Comparison of ENCODE assay signal across 22 cellular contexts in the genomic region with DNA sequence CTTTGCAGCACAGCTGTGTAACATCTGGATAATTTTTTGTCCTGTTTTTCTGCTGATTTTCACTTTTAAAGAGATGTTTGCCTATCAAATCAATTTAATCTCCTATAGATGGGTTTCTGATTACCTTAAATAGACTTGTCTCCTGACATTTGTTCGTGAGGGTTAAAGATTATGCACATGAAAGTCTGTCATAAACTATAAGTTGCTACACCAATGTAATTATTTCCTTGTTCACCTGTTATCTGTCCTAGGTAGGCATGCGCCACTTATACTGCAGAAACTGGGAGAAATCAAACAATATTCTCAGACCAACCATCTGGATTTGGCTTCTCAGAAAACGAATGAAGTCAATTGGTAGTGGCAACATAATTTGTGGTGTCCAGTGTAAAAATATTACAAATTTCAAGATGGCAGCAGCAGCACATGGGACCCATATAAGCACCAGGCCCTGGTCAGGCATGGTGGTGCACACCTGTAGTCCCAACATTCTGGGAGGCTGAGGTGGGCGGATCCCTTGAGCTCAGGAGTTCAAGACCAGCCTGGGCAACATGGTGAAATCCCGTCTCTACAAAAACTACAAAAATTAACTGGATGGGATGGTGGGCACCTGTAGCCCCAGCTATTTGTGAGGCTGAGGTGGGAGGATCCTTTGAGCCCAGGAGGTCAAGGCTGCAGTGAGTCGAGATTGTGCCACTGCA. TPM values are rescaled to one million over a fixed set of nuclear protein-coding genes. Genes with fewer than 3 reads are reported as not detected.
A peak's percentile ranks its signal among the peaks of the same experiment; 100 is the strongest.
DNase-seq lines count a peak whose midpoint lies in the region; ATAC-seq, FAIRE-seq and TF ChIP-seq lines count a peak whose summit lies in the region.
"Had no signal": no experiment of that assay in that cellular context is flagged by ENCODE, and none has a peak within 500 bp of the region (broad histone marks: within the 10 kb centered on the region; RNA-seq: fewer than 3 reads in every experiment).

No MANE protein-coding gene starts in this region.

- H3K4me2 ChIP-seq in HepG2 (ENCODE audit: low read depth, low read length) = peak overlapping the region; percentile 55
- H3K4me2 ChIP-seq: smooth muscle cell had no signal

- H3K36me3 ChIP-seq in HUES48 (ENCODE audit: control insufficient read depth, insufficient read depth, low read length) (no peaks in the 10 kb centered on the region), RWPE2 (ENCODE audit: low read depth) (no peaks in the 10 kb centered on the region), HepG2 (replicated peaks in 1 of 2; ENCODE audit: control insufficient read depth in 1 of 2, insufficient read depth in 2 of 2, low read length in 2 of 2) (no peaks in the 10 kb centered on the region), small intestine (ENCODE audit: control insufficient read depth in 2 of 2, insufficient read depth in 2 of 2, low read length in 2 of 2) (no peaks in the 10 kb centered on the region)
- H3K36me3 ChIP-seq: upper lobe of right lung had no signal

- 0 out of 2 replicates have a peak, but pooled peaks cover 12% of the 10 kb centered on the region for H3K4me1 ChIP-seq in HUES48 (ENCODE audit: control insufficient read depth, insufficient read depth, low read length)
- H3K4me1 ChIP-seq in RWPE2 (ENCODE audit: insufficient read depth, poor library complexity, severe bottlenecking) = peaks cover 45% of the 10 kb centered on the region
- peaks cover 52% of the 10 kb centered on the region for H3K4me1 ChIP-seq in HepG2 (ENCODE audit: insufficient read depth, low read length)
- H3K4me1 ChIP-seq in small intestine (ENCODE audit: control insufficient read depth in 2 of 2, insufficient read depth in 1 of 2, low read depth in 1 of 2, low read length in 1 of 2) = peaks cover 0 to 9% of the 10 kb centered on the region in 2 donors

- no peak for TF ChIP-seq RAD21 in HepG2 (CRISPR knock-in tag; IDR thresholded peaks at IDR 0.05)

- H3K9me3 ChIP-seq in HUES48 (ENCODE audit: control insufficient read depth, insufficient read depth, low read length) (no peaks in the 10 kb centered on the region), RWPE2 (ENCODE audit: severe bottlenecking) (no peaks in the 10 kb centered on the region), HepG2 (ENCODE audit: low read length) (no peaks in the 10 kb centered on the region), small intestine (ENCODE audit: control insufficient read depth, low read depth) (no peaks in the 10 kb centered on the region)
- H3K9me3 ChIP-seq: upper lobe of right lung had no signal

- TF ChIP-seq EP300 in HepG2 (IDR thresholded peaks at IDR 0.05; ENCODE audit: low read depth in 2 of 2, low read length in 2 of 2) = no peak
- no peak for TF ChIP-seq EP300 in HepG2 (CRISPR knock-in tag; IDR thresholded peaks at IDR 0.05; ENCODE audit: borderline replicate concordance)

- BruUV-seq in HepG2 (replicated peaks; lab: Mats Ljungman, UMichigan) = no TSS peak

- CTCF ChIA-PET in HepG2 (lab: Yijun Ruan, JAX; ENCODE audit: low intra/inter-chr PET ratio, low total read pairs) = no interaction called here

- no peak overlapping the region for H2AFZ ChIP-seq in HepG2 (ENCODE audit: low read length)

- H3K4me3 ChIP-seq in HUES48 (ENCODE audit: low read depth, low read length) (no peak overlapping the region), RWPE2 (ENCODE audit: severe bottlenecking) (no peak overlapping the region), HepG2 (replicated peaks in 1 of 3; ENCODE audit: insufficient read depth in 1 of 3, low read depth in 2 of 3, low read length in 3 of 3) (no peak overlapping the region; a peak in 1 of 6 replicates), small intestine (ENCODE audit: low read depth in 1 of 2, low read length in 2 of 2) (no peak overlapping the region)
- H3K4me3 ChIP-seq: smooth muscle cell, upper lobe of right lung had no signal

- H3K9ac ChIP-seq in HUES48 (ENCODE audit: low read depth, low read length) = no peak overlapping the region
- no peak overlapping the region for H3K9ac ChIP-seq in HepG2 (ENCODE audit: insufficient read depth, low read depth, low read length)

- ATAC-seq in RWPE2 (ENCODE audit: low read depth) (no peak), HepG2 (no peak), GM18861 (IDR thresholded peaks at IDR 0.05; ENCODE audit: unreplicated experiment) (no peak)
- ATAC-seq: activated CD8-positive, alpha-beta memory T cell treated with anti-CD3 and anti-CD28 coated beads, Interleukin-2, amount 10 ng/mL, durations not matched to agents 7 days and 5 days; activated T-cell treated with anti-CD3 and anti-CD28 coated beads, Interleukin-2, amount 50 U/mL, for 72 hours; WTC11 had no signal

- no peaks in the 10 kb centered on the region for H3K27me3 ChIP-seq in HUES48 (ENCODE audit: control insufficient read depth, insufficient read depth, low read length)
- no peaks in the 10 kb centered on the region for H3K27me3 ChIP-seq in RWPE2 (ENCODE audit: insufficient read depth, poor library complexity, severe bottlenecking)
- no peaks in the 10 kb centered on the region for H3K27me3 ChIP-seq in HepG2 (ENCODE audit: control insufficient read depth in 1 of 2, insufficient read depth in 2 of 2, low read length in 2 of 2)
- H3K27me3 ChIP-seq in small intestine (ENCODE audit: control insufficient read depth in 2 of 2, insufficient read depth in 2 of 2, low read length in 2 of 2) = no peaks in the 10 kb centered on the region
- H3K27me3 ChIP-seq: upper lobe of right lung had no signal

- no peak for FAIRE-seq in HepG2 (lab: Jason Lieb, UNC)
- no peak for FAIRE-seq in small intestine (lab: Jason Lieb, UNC)
- FAIRE-seq: D721Med, GM18507 had no signal

- no peak for TF ChIP-seq POLR2A in HepG2 (IDR thresholded peaks at IDR 0.05; ENCODE audit: insufficient read depth in 1 of 2, low read depth in 2 of 2, low read length in 2 of 2)

- in situ Hi-C loops in HepG2 (cut with HindIII; ENCODE audit: extremely low pct_ligation_motif_present, low pct_unique_long_range_greater_than_20kb) = no loop called here

- H3K27ac ChIP-seq in HUES48 (ENCODE audit: low read depth, low read length) = peak overlapping the region; percentile 21
- H3K27ac ChIP-seq in RWPE2 (ENCODE audit: poor library complexity, severe bottlenecking) = peak overlapping the region; percentile 48
- peak overlapping the region; percentile 57 for H3K27ac ChIP-seq in HepG2 (ENCODE audit: extremely low read length, insufficient read depth, low read length)
- peak overlapping the region; percentile 38 to 70 for H3K27ac ChIP-seq in small intestine (ENCODE audit: low read depth in 1 of 2, low read length in 1 of 2)
- H3K27ac ChIP-seq: HL-60, upper lobe of right lung had no signal

- POLR2A ChIA-PET in HepG2 (lab: Yijun Ruan, JAX) = interaction anchor here (0.7 to 2.8 kb wide), 3 partner anchors 14 to 21 kb away, joined by 3 to 18 read pairs (median 4); a partner anchor contains a TSS

- no peaks in the 10 kb centered on the region for H3K79me2 ChIP-seq in HepG2 (ENCODE audit: insufficient read depth, low read length)

- 60% methylated on average over 6 of the region's 6 CpGs for WGBS in HepG2 (ENCODE audit: low lambda C conversion rate)
- WGBS in small intestine, 3 donors = 44 to 67% (median 55%) methylated on average over 6 of the region's 6 CpGs

- no peaks in the 10 kb centered on the region for H4K20me1 ChIP-seq in HepG2 (ENCODE audit: insufficient read depth, low read length)

- TF ChIP-seq CTCF in RWPE2 (IDR thresholded peaks at IDR 0.05; ENCODE audit: poor library complexity, severe bottlenecking) (no peak), HepG2 (CRISPR knock-in tag; IDR thresholded peaks at IDR 0.05) (no peak)

- DNase-seq in RWPE2 (ENCODE audit: low spot score) (no peak), HepG2 (ENCODE audit: low spot score) (no peak), small intestine (peak; percentile 52), NCI-H2029 treated with DMSO at 0.1 percent for 48 hours (lab: John Stamatoyannopoulos, UW) (no peak)
- DNase-seq in stimulated activated CD4-positive, alpha-beta T cell treated with anti-CD3 and anti-CD28 coated beads, Interleukin-4, amount 100 ng/mL, for 4 hours = no peak
- DNase-seq: activated CD4-positive, alpha-beta T cell treated with anti-CD3 and anti-CD28 coated beads, Interleukin-2, amount 50 U/mL, for 1 hour; activated CD8-positive, alpha-beta memory T cell treated with anti-CD3 and anti-CD28 coated beads, Interleukin-2, amount 10 ng/mL, durations not matched to agents 7 days and 5 days; activated naive CD4-positive, alpha-beta T cell; activated T-cell treated with anti-CD3 and anti-CD28 coated beads, Interleukin-2, amount 50 U/mL, for 72 hours; head of caudate nucleus; HFFc6; mesendoderm; naive B cell; nucleus accumbens; upper lobe of right lung had no signal

- intact Hi-C loops in HepG2 (cut with micrococcal nuclease; ENCODE audit: unreplicated experiment) = no loop called here

TF ChIP-seq in HepG2, 621 proteins besides CTCF, POLR2A, EP300 and RAD21:
- TF ChIP-seq ARID2 (CRISPR knock-in tag; IDR thresholded peaks at IDR 0.05; ENCODE audit: borderline replicate concordance) (0 out of 2 replicates have a peak, but pooled peaks have one; percentile 10), ZSCAN22 (CRISPR knock-in tag; IDR thresholded peaks at IDR 0.05) (no peak)

RNA-seq across cellular contexts. Expression of a gene that starts 20.3 kb away (rescaled TPM):
- 37.2 and 56.5 TPM in 2 replicates for total RNA-seq in HepG2 (2016; rRNA removed; fragmentation: Illumina TruSeq; extraction: Trizol)
- 7.6 and 10.1 TPM in 2 replicates for total RNA-seq in HepG2 (2016; cell fraction: cytosol; rRNA removed; fragmentation: Illumina TruSeq; extraction: Trizol; ENCODE audit: low read depth)
- 35.6 and 54.0 TPM in 2 replicates for total RNA-seq in HepG2 (2016; cell fraction: insoluble cytoplasmic fraction; rRNA removed; fragmentation: Illumina TruSeq; extraction: Trizol)
- total RNA-seq in HepG2 (2016; cell fraction: membrane; rRNA removed; fragmentation: Illumina TruSeq; extraction: Trizol) = 27.8 and 28.5 TPM in 2 replicates
- 12.9 and 19.7 TPM in 2 replicates for total RNA-seq in HepG2 (2016; cell fraction: nucleus; rRNA removed; fragmentation: Illumina TruSeq; extraction: Trizol)
- 15.5 and 18.2 TPM in 2 replicates for polyA plus RNA-seq in HepG2 (2011; rRNA removed)
- 7.6 and 12.8 TPM in 2 replicates for polyA plus RNA-seq in HepG2 (2011; cell fraction: cytosol; rRNA removed)
- 3.0 and 4.3 TPM in 2 replicates for polyA plus RNA-seq in HepG2 (2011; cell fraction: nucleus; rRNA removed)
- polyA plus RNA-seq in HepG2 (2012) = 23.4 and 28.5 TPM in 2 replicates
- 10.0 and 12.2 TPM in 2 replicates for polyA plus RNA-seq in HepG2 (2016; cell fraction: cytosol; fragmentation: Illumina TruSeq; extraction: Trizol; ENCODE audit: low read depth)
- polyA plus RNA-seq in HepG2 (2016; cell fraction: insoluble cytoplasmic fraction; fragmentation: Illumina TruSeq; extraction: Trizol; ENCODE audit: low read depth) = 51.8 and 54.0 TPM in 2 replicates
- polyA plus RNA-seq in HepG2 (2016; cell fraction: membrane; fragmentation: Illumina TruSeq; extraction: Trizol; ENCODE audit: low read depth) = 26.0 and 26.7 TPM in 2 replicates
- polyA plus RNA-seq in HepG2 (2016; cell fraction: nucleus; fragmentation: Illumina TruSeq; extraction: Trizol; ENCODE audit: insufficient read depth, low read depth) = 20.2 and 24.4 TPM in 2 replicates
- polyA minus RNA-seq in HepG2 (2011; rRNA and poly(A)+ RNA removed; ENCODE audit: low replicate concordance) = 4.2 and 5.1 TPM in 2 replicates
- 13.5 and 15.4 TPM in 2 replicates for polyA minus RNA-seq in HepG2 (2011; cell fraction: cytosol; rRNA and poly(A)+ RNA removed)
- 8.2 and 11.7 TPM in 2 replicates for polyA minus RNA-seq in HepG2 (2011; cell fraction: nucleus; rRNA and poly(A)+ RNA removed)
- polyA plus RNA-seq in small intestine = 10 to 100 TPM; 28.3 to 67.3 (median 48.3) TPM
